ENCODE assay signal across 2 cellular contexts in the genomic region with DNA sequence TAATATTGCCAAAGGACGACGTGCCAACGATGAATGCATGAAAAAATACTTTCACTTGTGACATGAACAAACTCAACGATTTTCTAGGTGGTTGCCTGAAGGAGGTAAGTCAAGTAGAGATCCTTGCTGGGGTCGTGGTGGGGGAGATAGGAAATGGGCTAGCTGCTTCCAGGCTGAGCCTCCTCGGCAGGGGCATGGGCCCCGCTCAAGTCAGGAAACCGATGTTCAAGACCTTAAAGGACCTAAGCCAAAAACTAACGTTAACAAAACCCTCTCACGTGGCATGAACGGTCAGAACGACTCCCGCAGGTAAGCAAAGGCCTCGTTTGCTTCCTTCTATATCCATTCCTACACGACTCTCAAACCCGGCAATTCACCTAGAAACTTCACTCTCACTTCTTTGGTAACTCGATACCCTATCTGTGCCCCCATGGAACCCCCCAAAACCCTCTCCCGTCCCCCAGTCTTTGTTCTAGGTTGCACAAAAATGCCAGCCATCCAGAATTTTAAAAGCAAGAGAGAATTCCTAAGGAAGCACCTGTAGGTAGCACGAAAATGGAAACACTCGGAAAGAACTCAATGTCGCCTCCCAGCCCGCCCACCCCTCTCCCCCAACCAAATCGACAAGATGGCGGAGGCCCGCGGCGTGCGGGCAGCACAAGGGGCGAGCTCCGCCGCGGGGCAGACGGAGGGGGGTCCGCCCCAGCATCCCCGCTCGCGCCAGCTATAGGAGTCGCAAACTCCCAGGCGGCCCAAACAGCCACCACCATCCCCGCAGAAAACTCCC.
TF ChIP-seq lines count a peak whose summit lies in the region.

No MANE protein-coding gene starts in this region.

TF ChIP-seq in GM23338, 12 proteins besides CTCF, POLR2A, EP300 and RAD21 (continues in another document):
- TF ChIP-seq EZH2phosphoT487 (IDR thresholded peaks at IDR 0.05; ENCODE audit: unreplicated experiment) (no peak), EZH2 (IDR thresholded peaks at IDR 0.05; ENCODE audit: low read depth, unreplicated experiment) (no peak), NANOG (IDR thresholded peaks at IDR 0.05; ENCODE audit: borderline replicate concordance) (no peak), CREB1 (CRISPR knock-in tag; IDR thresholded peaks at IDR 0.05; ENCODE audit: low read depth) (no peak), POLR2AphosphoS5 (IDR thresholded peaks at IDR 0.05; ENCODE audit: low read depth) (no peak), ZNF114 (CRISPR knock-in tag; IDR thresholded peaks at IDR 0.05) (no peak), STAT1 (IDR thresholded peaks at IDR 0.05; ENCODE audit: unreplicated experiment) (no peak)
- TF ChIP-seq, protein P1, sequence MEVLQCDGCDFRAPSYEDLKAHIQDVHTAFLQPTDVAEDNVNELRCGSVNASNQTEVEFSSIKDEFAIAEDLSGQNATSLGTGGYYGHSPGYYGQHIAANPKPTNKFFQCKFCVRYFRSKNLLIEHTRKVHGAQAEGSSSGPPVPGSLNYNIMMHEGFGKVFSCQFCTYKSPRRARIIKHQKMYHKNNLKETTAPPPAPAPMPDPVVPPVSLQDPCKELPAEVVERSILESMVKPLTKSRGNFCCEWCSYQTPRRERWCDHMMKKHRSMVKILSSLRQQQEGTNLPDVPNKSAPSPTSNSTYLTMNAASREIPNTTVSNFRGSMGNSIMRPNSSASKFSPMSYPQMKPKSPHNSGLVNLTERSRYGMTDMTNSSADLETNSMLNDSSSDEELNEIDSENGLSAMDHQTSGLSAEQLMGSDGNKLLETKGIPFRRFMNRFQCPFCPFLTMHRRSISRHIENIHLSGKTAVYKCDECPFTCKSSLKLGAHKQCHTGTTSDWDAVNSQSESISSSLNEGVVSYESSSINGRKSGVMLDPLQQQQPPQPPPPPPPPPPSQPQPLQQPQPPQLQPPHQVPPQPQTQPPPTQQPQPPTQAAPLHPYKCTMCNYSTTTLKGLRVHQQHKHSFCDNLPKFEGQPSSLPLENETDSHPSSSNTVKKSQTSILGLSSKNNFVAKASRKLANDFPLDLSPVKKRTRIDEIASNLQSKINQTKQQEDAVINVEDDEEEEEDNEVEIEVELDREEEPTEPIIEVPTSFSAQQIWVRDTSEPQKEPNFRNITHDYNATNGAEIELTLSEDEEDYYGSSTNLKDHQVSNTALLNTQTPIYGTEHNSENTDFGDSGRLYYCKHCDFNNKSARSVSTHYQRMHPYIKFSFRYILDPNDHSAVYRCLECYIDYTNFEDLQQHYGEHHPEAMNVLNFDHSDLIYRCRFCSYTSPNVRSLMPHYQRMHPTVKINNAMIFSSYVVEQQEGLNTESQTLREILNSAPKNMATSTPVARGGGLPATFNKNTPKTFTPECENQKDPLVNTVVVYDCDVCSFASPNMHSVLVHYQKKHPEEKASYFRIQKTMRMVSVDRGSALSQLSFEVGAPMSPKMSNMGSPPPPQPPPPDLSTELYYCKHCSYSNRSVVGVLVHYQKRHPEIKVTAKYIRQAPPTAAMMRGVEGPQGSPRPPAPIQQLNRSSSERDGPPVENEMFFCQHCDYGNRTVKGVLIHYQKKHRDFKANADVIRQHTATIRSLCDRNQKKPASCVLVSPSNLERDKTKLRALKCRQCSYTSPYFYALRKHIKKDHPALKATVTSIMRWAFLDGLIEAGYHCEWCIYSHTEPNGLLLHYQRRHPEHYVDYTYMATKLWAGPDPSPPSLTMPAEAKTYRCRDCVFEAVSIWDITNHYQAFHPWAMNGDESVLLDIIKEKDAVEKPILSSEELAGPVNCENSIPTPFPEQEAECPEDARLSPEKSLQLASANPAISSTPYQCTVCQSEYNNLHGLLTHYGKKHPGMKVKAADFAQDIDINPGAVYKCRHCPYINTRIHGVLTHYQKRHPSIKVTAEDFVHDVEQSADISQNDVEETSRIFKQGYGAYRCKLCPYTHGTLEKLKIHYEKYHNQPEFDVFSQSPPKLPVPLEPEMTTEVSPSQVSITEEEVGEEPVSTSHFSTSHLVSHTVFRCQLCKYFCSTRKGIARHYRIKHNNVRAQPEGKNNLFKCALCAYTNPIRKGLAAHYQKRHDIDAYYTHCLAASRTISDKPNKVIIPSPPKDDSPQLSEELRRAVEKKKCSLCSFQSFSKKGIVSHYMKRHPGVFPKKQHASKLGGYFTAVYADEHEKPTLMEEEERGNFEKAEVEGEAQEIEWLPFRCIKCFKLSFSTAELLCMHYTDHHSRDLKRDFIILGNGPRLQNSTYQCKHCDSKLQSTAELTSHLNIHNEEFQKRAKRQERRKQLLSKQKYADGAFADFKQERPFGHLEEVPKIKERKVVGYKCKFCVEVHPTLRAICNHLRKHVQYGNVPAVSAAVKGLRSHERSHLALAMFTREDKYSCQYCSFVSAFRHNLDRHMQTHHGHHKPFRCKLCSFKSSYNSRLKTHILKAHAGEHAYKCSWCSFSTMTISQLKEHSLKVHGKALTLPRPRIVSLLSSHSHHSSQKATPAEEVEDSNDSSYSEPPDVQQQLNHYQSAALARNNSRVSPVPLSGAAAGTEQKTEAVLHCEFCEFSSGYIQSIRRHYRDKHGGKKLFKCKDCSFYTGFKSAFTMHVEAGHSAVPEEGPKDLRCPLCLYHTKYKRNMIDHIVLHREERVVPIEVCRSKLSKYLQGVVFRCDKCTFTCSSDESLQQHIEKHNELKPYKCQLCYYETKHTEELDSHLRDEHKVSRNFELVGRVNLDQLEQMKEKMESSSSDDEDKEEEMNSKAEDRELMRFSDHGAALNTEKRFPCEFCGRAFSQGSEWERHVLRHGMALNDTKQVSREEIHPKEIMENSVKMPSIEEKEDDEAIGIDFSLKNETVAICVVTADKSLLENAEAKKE (CRISPR knock-in tag; IDR thresholded peaks at IDR 0.05), result no peak
- TF ChIP-seq, protein P2, sequence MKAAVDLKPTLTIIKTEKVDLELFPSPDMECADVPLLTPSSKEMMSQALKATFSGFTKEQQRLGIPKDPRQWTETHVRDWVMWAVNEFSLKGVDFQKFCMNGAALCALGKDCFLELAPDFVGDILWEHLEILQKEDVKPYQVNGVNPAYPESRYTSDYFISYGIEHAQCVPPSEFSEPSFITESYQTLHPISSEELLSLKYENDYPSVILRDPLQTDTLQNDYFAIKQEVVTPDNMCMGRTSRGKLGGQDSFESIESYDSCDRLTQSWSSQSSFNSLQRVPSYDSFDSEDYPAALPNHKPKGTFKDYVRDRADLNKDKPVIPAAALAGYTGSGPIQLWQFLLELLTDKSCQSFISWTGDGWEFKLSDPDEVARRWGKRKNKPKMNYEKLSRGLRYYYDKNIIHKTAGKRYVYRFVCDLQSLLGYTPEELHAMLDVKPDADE (IDR thresholded peaks at IDR 0.05), result no peak

TF ChIP-seq in GM12878, 131 proteins besides CTCF, POLR2A, EP300 and RAD21:
- TF ChIP-seq STAT1 (conservative IDR thresholded peaks at IDR 0.05) (no peak), CHD1 (IDR thresholded peaks at IDR 0.05; ENCODE audit: low read depth, low read length) (0 out of 2 replicates have a peak, but pooled peaks have one; percentile 47), TAF1 (IDR thresholded peaks at IDR 0.05; ENCODE audit: borderline replicate concordance, low read depth, low read length) (0 out of 2 replicates have a peak, but pooled peaks have one; percentile 49), MTA3 (IDR thresholded peaks at IDR 0.05; ENCODE audit: borderline replicate concordance, low read length) (0 out of 2 replicates have a peak, but pooled peaks have one; percentile 59), EGR1 (IDR thresholded peaks at IDR 0.05; ENCODE audit: borderline replicate concordance in 1 of 2, low read depth in 2 of 2, low read length in 2 of 2) (0 out of 3 replicates have a peak, but pooled peaks of 1 of the 2 experiments have one; percentile 2)
